ENCODE assay signal across 20 cellular contexts in the genomic region with DNA sequence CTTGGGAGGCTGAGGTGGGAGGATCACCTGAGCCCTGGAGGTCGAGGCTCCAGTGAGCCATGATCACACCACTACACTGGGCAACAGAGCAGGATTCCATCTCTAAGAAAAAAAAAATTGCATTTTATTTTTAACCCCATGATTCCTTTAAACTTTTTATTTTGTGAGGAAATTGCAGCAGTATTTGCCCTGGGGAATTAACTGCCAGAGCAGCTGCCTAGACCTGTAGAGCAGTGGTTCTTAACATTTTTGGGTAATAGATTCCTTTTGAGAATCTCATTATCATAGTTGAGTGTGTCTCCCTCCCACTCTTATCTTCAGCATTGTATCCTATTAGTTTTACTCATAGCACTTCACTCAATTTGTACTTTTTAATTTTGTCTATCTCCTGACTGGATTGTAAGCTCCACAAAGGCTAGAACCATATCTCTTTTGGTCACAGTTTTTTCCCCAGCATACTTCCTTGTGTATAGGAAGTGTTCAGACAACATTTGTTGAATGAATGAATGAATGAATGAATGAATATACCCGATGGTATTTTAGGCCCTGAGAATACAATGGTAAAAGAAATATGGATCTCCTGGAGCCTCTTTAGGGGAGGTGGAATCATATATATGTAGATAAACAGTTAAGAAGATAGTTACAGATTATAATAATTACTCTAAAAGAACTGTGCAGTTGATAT.
"Had no signal": no experiment of that assay in that cellular context is flagged by ENCODE, and none has a peak within 500 bp of the region (broad histone marks: within the 10 kb centered on the region; RNA-seq: fewer than 3 reads in every experiment).

No MANE protein-coding gene starts in this region.

- H3K4me2 ChIP-seq: hepatocyte, smooth muscle cell had no signal

- H3K4me1 ChIP-seq: colonic mucosa, vagina had no signal

- H3K36me3 ChIP-seq: brain microvascular endothelial cell, colonic mucosa had no signal

- H3K27me3 ChIP-seq: brain microvascular endothelial cell, colonic mucosa, hepatocyte, sigmoid colon, vagina had no signal

- DNase-seq: activated CD4-positive, alpha-beta T cell treated with anti-CD3 and anti-CD28 coated beads for 1 hour; activated effector memory CD4-positive, alpha-beta T cell treated with anti-CD3 and anti-CD28 coated beads, Interleukin-2, amount 50 U/mL, for 16 hours; activated naive CD4-positive, alpha-beta T cell treated with anti-CD3 and anti-CD28 coated beads, Interleukin-2, amount 50 U/mL, for 16 hours; anterior cingulate cortex; brain microvascular endothelial cell; colonic mucosa; foreskin fibroblast; immature natural killer cell; naive thymus-derived CD4-positive, alpha-beta T cell; occipital lobe; posterior cingulate gyrus; sigmoid colon; stimulated activated CD4-positive, alpha-beta T cell treated with anti-CD3 and anti-CD28 coated beads, Interleukin-15, amount 100 ng/mL, for 24 hours; T-helper 1 cell had no signal

- H3K27ac ChIP-seq: brain microvascular endothelial cell, colonic mucosa, hepatocyte, sigmoid colon, vagina had no signal

- H3K4me3 ChIP-seq: colonic mucosa, hepatocyte, lung, sigmoid colon, smooth muscle cell, vagina had no signal

- H3K79me2 ChIP-seq: hepatocyte had no signal

- H3K9me3 ChIP-seq: colonic mucosa, sigmoid colon, vagina had no signal

- H2AFZ ChIP-seq: hepatocyte had no signal

- ATAC-seq: left lobe of liver; naive thymus-derived CD4-positive, alpha-beta T cell; stimulated activated memory B cell treated with anti-CD40 and anti-IgM and Interleukin-4, amounts not matched to agents 10 μg/mL and 1 μg/mL and 100 μg/mL, for 72 hours had no signal
